1 cellular context compared by ENCODE assay signal in genomic region chr6:7390218-7390878, GRCh38.
TF ChIP-seq lines count a peak whose summit lies in the region.

No MANE protein-coding gene starts in this region.

TF ChIP-seq in K562, 482 proteins besides CTCF, POLR2A, EP300 and RAD21 (continued from another document):
- TF ChIP-seq ZNF511 (CRISPR knock-in tag; IDR thresholded peaks at IDR 0.05): 0 out of 2 replicates have a peak, but pooled peaks have one; percentile 1
- no peak for TF ChIP-seq ZNF23 (CRISPR knock-in tag; IDR thresholded peaks at IDR 0.05)
- no peak for TF ChIP-seq TFAM (CRISPR knock-in tag; conservative IDR thresholded peaks at IDR 0.05)
- TF ChIP-seq CSDE1 (IDR thresholded peaks at IDR 0.05): no peak
- TF ChIP-seq ETV1 (tag; conservative IDR thresholded peaks at IDR 0.05; ENCODE audit: low read depth): 0 out of 2 replicates have a peak, but pooled peaks have one; percentile 12
- no peak for TF ChIP-seq RNF219 (CRISPR knock-in tag; IDR thresholded peaks at IDR 0.05)
- no peak for TF ChIP-seq C11orf30 (IDR thresholded peaks at IDR 0.05; ENCODE audit: low read depth)
- TF ChIP-seq MAFG (tag; conservative IDR thresholded peaks at IDR 0.05): 0 out of 2 replicates have a peak, but pooled peaks have one; percentile 4
- no peak for TF ChIP-seq ZNF395 (CRISPR knock-in tag; IDR thresholded peaks at IDR 0.05)
- TF ChIP-seq ATF1 (CRISPR knock-in tag; IDR thresholded peaks at IDR 0.05): no peak
- no peak for TF ChIP-seq ATF1 (tag; IDR thresholded peaks at IDR 0.05)
- TF ChIP-seq ATF6 (CRISPR knock-in tag; IDR thresholded peaks at IDR 0.05): no peak
- TF ChIP-seq ARID1B (IDR thresholded peaks at IDR 0.05): peak; percentile 15; the same call in 1 of the 2 replicates
- peak; percentile 93 to 97 for TF ChIP-seq SIN3A (IDR thresholded peaks at IDR 0.05; ENCODE audit: borderline replicate concordance in 2 of 2, control insufficient read depth in 1 of 2, low read depth in 2 of 2, low read length in 2 of 2)
- TF ChIP-seq POLR2H (tag; IDR thresholded peaks at IDR 0.05; ENCODE audit: low read depth): no peak
- TF ChIP-seq TRIM24 (IDR thresholded peaks at IDR 0.05): no peak
- TF ChIP-seq CREB1 (IDR thresholded peaks at IDR 0.05): no peak
- peak; percentile 49; the same call in 1 of the 2 replicates for TF ChIP-seq CREB1 (CRISPR knock-in tag; IDR thresholded peaks at IDR 0.05)
